In the genomic region with DNA sequence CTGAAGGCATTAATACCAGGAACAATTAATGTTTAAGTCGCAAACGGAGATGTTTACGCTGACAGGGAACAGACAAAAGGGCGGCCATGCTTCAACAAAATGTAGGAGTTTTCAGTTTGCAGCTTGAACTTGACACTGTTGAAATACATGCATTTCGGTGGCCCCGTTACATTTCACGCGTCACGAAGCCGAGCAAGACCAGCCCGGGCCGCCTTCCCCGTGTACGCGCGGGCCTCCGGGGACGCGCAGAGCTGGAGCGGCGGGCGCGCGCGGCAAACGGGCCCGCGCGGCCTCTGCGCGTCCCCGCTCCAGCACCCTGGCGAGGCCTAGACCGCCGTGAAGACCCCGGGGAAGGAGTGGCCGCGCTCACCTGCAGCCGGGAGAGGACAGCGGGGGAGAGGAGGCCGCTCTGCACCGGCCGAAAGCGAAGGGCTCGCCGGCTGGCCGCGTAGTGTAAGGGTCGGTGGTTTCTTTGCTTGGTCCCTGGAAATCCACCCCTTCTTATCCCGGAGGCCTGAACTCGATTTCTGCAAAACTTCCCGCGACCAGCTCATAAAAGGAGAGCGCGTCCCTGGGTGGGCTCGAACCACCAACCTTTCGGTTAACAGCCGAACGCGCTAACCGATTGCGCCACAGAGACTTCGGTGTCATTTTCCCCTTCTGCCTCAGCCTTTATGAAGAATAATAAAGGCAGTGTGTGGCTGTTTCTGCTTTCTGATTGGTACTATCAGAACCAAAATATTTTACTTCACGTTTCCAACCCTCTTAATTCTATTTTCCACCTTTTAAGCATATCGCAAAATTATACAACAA, we compare ENCODE assay signal across 8 cellular contexts. TPM values are rescaled to one million over a fixed set of nuclear protein-coding genes. Genes with fewer than 3 reads are reported as not detected.
DNase-seq lines count a peak whose midpoint lies in the region; ATAC-seq and TF ChIP-seq lines count a peak whose summit lies in the region.

No MANE protein-coding gene starts in this region.

- DNase-seq in AG09309 (ENCODE audit: low read depth): peak; percentile 62
- DNase-seq in NCI-H460 (ENCODE audit: extremely low read depth, low read depth): peak; percentile 85
- DNase-seq in activated CD4-positive, alpha-beta T cell treated with anti-CD3 and anti-CD28 coated beads for 4 hours: peak; percentile 82 to 90
- peak; percentile 91 for DNase-seq in colonic mucosa
- peak; percentile 73 to 82 for DNase-seq in left colon
- DNase-seq in stimulated activated CD4-positive, alpha-beta T cell treated with anti-CD3 and anti-CD28 coated beads, Interleukin-1b, Interleukin-23, amount 100 ng/mL, for 24 hours (ENCODE audit: low read depth in 4 of 4, low spot score in 1 of 4): peak; percentile 59 to 90 (median 78)

- TF ChIP-seq CTCF in AG09309 (IDR thresholded peaks at IDR 0.05; ENCODE audit: control insufficient read depth, insufficient read depth, low read depth, low read length, missing control alignments) (no peak), colonic mucosa (IDR thresholded peaks at IDR 0.05) (no peak)

- no peaks in the 10 kb centered on the region for H3K27me3 ChIP-seq in colonic mucosa

- no peaks in the 10 kb centered on the region for H3K9me3 ChIP-seq in colonic mucosa

- intact Hi-C loops in colonic mucosa (cut with DNase I): loop anchor here (2.0 to 10.0 kb wide), 2 partner anchors 88 to 234 kb away; a partner anchor contains a TSS
- intact Hi-C loops in left colon (cut with DNase I, micrococcal nuclease): loop anchor here in 1 of 2 donors (5.0 kb wide), 1 partner anchor 88 kb away; a partner anchor contains a TSS

- H3K4me1 ChIP-seq in colonic mucosa: no peaks in the 10 kb centered on the region

- ATAC-seq in GM19025 (IDR thresholded peaks at IDR 0.05; ENCODE audit: low read depth, unreplicated experiment): peak; percentile 77
- ATAC-seq in HG03280 (IDR thresholded peaks at IDR 0.05; ENCODE audit: unreplicated experiment): peak; percentile 78
- ATAC-seq in left colon: peak; percentile 98

- H3K4me3 ChIP-seq in AG09309 (ENCODE audit: control insufficient read depth, low read depth, low read length) (peak overlapping the region; percentile 59), colonic mucosa (peak overlapping the region; percentile 69)

- H3K9ac ChIP-seq in colonic mucosa (ENCODE audit: low read depth in 2 of 2, low read length in 2 of 2): peak overlapping the region; percentile 68 to 86

- H3K36me3 ChIP-seq in colonic mucosa: no peaks in the 10 kb centered on the region

- H3K27ac ChIP-seq in colonic mucosa: peak overlapping the region; percentile 83

RNA-seq across cellular contexts. Expression of a gene that starts 11.3 kb away (rescaled TPM):
- not detected in 2 replicates for total RNA-seq in NCI-H460 (2014; rRNA removed; shearing (Covaris generic))
- polyA plus RNA-seq in NCI-H460 (2014; cell fraction: nucleus; rRNA removed): not detected in 2 replicates
- not detected for total RNA-seq in colonic mucosa
- total RNA-seq in left colon: not detected

Comparison
In these comparisons a context has a peak if more than half of its experiments do, and no peak if none do; other contexts are left out.
1. Peak in every context shown above with its lines: DNase-seq, ATAC-seq, H3K4me3 ChIP-seq and H3K27ac ChIP-seq.